Comparison of ENCODE assay signal across 8 cellular contexts in the genomic region with DNA sequence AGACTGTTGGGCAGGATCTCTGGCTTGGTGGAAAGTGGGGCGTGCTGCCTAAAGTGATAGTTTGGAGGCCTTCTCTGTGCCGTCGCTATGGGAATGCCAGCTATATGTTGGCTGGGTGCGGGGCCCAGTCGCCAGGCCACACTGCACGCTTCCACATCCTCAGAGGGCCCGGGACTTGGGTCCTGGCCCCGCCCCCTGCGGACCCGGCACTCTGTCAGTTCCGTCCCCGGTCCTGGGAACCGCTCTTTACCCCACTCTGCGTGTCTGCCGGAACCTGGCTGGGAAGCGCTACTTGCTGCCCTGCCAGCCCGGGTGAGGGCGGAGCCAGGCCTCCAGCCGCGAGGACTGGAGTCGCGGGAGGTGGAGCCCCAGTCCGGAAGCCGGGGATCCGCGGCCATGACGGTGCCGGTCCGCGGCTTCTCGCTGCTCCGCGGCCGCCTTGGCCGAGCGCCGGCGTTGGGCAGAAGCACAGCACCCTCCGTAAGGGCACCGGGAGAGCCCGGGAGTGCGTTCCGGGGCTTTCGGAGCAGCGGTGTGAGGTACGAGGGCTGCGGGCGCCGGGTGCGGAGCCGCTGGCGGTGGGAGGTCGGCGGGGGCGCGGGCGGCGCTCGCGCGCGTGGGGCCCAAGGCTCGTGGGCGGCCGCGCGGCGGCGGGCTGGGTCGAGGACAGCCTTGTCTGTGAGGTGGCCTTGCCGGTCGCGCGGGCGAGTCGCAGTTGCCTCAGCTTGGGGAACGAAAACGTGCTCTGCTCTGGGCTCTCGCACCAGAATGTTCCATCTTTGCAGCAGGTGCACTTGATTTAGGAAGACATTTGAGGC. TPM values are rescaled to one million over a fixed set of nuclear protein-coding genes. Genes with fewer than 3 reads are reported as not detected.
DNase-seq lines count a peak whose midpoint lies in the region; ATAC-seq and TF ChIP-seq lines count a peak whose summit lies in the region.

A gene (plus strand): TSS at position 376 of the 818 bp plus-strand sequence. CDS start 21 bp downstream, at position 397.

- H3K36me3 Mint-ChIP-seq in T-helper 1 cell treated with Interleukin-12 subunit alpha and Interleukin-12 subunit beta and Interleukin-4 antibody, amounts not matched to agents 30 μg/mL and 1 μg/mL, for 36 hours (ENCODE audit: low read depth): peaks cover 8% of the 10 kb centered on the region

- under 1% methylated on average over 58 of the region's 79 CpGs for WGBS in prostate gland

- intact Hi-C loops in left ventricle myocardium superior (cut with micrococcal nuclease) (no loop called here), prostate gland (cut with DNase I) (no loop called here)

- H3K9me3 ChIP-seq in prostate gland: no peaks in the 10 kb centered on the region

- H3K27me3 Mint-ChIP-seq in T-helper 1 cell treated with Interleukin-12 subunit alpha and Interleukin-12 subunit beta and Interleukin-4 antibody, amounts not matched to agents 30 μg/mL and 1 μg/mL, for 36 hours (ENCODE audit: low read depth): peaks cover 26% of the 10 kb centered on the region

- H3K27me3 ChIP-seq in prostate gland (replicated peaks; ENCODE audit: insufficient read depth): no peaks in the 10 kb centered on the region

- peak within 1 kb of the TSS; percentile 83 for H3K27ac Mint-ChIP-seq in T-helper 1 cell treated with Interleukin-12 subunit alpha and Interleukin-12 subunit beta and Interleukin-4 antibody, amounts not matched to agents 30 μg/mL and 1 μg/mL, for 36 hours

- H3K27ac ChIP-seq in angular gyrus (ENCODE audit: low read depth, low read length) (peak within 1 kb of the TSS; percentile 86), prostate gland (peak within 1 kb of the TSS; percentile 85 to 90)

- TF ChIP-seq POLR2A in GM15510 (IDR thresholded peaks at IDR 0.05; ENCODE audit: borderline replicate concordance, extremely low read depth, insufficient read length) (peak; percentile 95), prostate gland (IDR thresholded peaks at IDR 0.05) (peak; percentile 62)

- DNase-seq in NCI-H146 (lab: John Stamatoyannopoulos, UW) (peak; percentile 96), left ventricle myocardium superior (peak; percentile 97), prostate gland (ENCODE audit: low spot score) (peak; percentile 90), ureter (ENCODE audit: low spot score) (peak; percentile 95)

- peak within 1 kb of the TSS; percentile 61 to 66 for H3K4me3 ChIP-seq in prostate gland

- peaks cover 17% of the 10 kb centered on the region for H3K4me1 Mint-ChIP-seq in T-helper 1 cell treated with Interleukin-12 subunit alpha and Interleukin-12 subunit beta and Interleukin-4 antibody, amounts not matched to agents 30 μg/mL and 1 μg/mL, for 36 hours (ENCODE audit: low read depth)

- H3K36me3 ChIP-seq in prostate gland: no peaks in the 10 kb centered on the region

- H3K9me3 Mint-ChIP-seq in T-helper 1 cell treated with Interleukin-12 subunit alpha and Interleukin-12 subunit beta and Interleukin-4 antibody, amounts not matched to agents 30 μg/mL and 1 μg/mL, for 36 hours: no peaks in the 10 kb centered on the region

- no peak for TF ChIP-seq CTCF in prostate gland (IDR thresholded peaks at IDR 0.05)

- H3K4me3 Mint-ChIP-seq in T-helper 1 cell treated with Interleukin-12 subunit alpha and Interleukin-12 subunit beta and Interleukin-4 antibody, amounts not matched to agents 30 μg/mL and 1 μg/mL, for 36 hours: peak within 1 kb of the TSS; percentile 90

- peaks cover 4% of the 10 kb centered on the region for H3K4me1 ChIP-seq in prostate gland (replicated peaks)

- ATAC-seq in HG02870 (IDR thresholded peaks at IDR 0.05; ENCODE audit: unreplicated experiment) (peak; percentile 96), left ventricle myocardium superior (peak; percentile 99)

RNA-seq across cellular contexts. Expression of the gene that starts here (rescaled TPM):
- total RNA-seq in left ventricle myocardium superior (8.5 TPM), prostate gland (10 to 100 TPM; 15.8 to 19.9 TPM), ureter (15.9 TPM)

Comparison
In these comparisons a context has a peak if more than half of its experiments do, and no peak if none do; other contexts are left out.
1. Peak in every context shown above with its lines: DNase-seq, ATAC-seq, H3K4me3 ChIP-seq and H3K27ac ChIP-seq.